ENCODE assay signal across 8 cellular contexts in genomic region chr6:73227606-73228255, GRCh38. TPM values are rescaled to one million over a fixed set of nuclear protein-coding genes. Genes with fewer than 3 reads are reported as not detected.
"Had no signal": no experiment of that assay in that cellular context is flagged by ENCODE, and none has a peak within 500 bp of the region (broad histone marks: within the 10 kb centered on the region; RNA-seq: fewer than 3 reads in every experiment).

No MANE protein-coding gene starts in this region.

- FAIRE-seq: H1, H54, K562 had no signal

- H3K27ac ChIP-seq: HL-60 had no signal

- H3K4me3 ChIP-seq: GM23338, K562 had no signal

- DNase-seq: H9, HCEC 1CT had no signal

- H3K4me2 ChIP-seq: GM23338 had no signal

- ATAC-seq: GM23338, K562 had no signal

- H2AFZ ChIP-seq: GM23338 had no signal

RNA-seq across cellular contexts. Expression of gene KHDC1L, which starts 2.4 kb away (rescaled TPM):
- total RNA-seq: GM23338, H1, H9, HT1080 had no signal
- polyA plus RNA-seq: GM23338 had no signal
